ENCODE assay signal across 15 cellular contexts in the genomic region with DNA sequence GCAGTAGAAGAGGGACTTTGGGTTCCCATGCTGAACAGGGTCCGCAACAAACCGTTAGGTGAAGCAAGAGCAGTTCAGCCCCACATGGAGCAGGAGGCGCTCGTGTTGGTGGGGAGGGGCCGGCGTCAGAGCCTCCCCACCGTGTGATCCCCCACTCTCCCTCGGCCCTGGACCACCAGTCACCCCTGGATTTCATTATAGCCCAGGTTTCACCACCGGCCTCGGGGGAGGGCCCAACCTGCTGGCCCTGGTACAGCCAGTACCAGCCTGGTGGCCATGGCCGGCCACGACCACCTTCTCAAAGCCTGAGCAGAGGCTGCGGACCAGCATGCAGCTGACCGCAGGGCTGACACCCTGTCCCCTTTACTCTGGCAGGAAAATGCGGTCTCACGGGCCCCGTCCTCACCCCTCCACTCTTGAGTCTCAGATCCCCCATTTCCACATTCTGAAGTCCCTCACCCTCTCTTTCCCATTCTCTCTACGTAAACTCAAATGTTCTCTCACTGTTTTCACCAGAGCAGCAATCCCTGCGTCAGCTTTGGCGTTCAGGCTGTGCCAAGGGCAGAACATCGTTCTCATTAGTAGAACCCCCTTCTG. TPM values are rescaled to one million over a fixed set of nuclear protein-coding genes. Genes with fewer than 3 reads are reported as not detected.
"Had no signal": no experiment of that assay in that cellular context is flagged by ENCODE, and none has a peak within 500 bp of the region (broad histone marks: within the 10 kb centered on the region; RNA-seq: fewer than 3 reads in every experiment).

No MANE protein-coding gene starts in this region.

- DNase-seq: activated B cell treated with CpG ODN at 0.5 μM for 24 hours; activated effector memory CD4-positive, alpha-beta T cell treated with anti-CD3 and anti-CD28 coated beads, Interleukin-2, amount 50 U/mL, for 16 hours; activated T-cell treated with anti-CD3 and anti-CD28 coated beads, Interleukin-2, amount 50 U/mL, for 1 hour; amniotic stem cell; hypothalamus; lower lobe of right lung; natural killer cell; occipital lobe; stimulated activated CD4-positive, alpha-beta T cell treated with anti-CD3 and anti-CD28 coated beads, Interleukin-4, amount 100 ng/mL, for 4 hours had no signal

- H3K9me3 Mint-ChIP-seq: natural killer cell had no signal

- ATAC-seq: activated naive CD4-positive, alpha-beta T cell treated with anti-CD3 and anti-CD28 coated beads, Interleukin-2, amount 50 U/mL, for 72 hours; lower lobe of right lung; natural killer cell had no signal

- H3K4me1 Mint-ChIP-seq: activated B cell treated with CpG ODN at 0.5 μM for 24 hours had no signal

- H3K36me3 Mint-ChIP-seq: brain, natural killer cell had no signal

- H3K27ac ChIP-seq: dorsolateral prefrontal cortex, lower lobe of right lung, SK-N-MC, tibial artery had no signal

- H3K27ac Mint-ChIP-seq: activated B cell treated with CpG ODN at 0.5 μM for 24 hours; activated naive CD4-positive, alpha-beta T cell treated with anti-CD3 and anti-CD28 coated beads, Interleukin-2, amount 50 U/mL, for 72 hours; natural killer cell had no signal

- H3K4me3 Mint-ChIP-seq: activated B cell treated with CpG ODN at 0.5 μM for 24 hours, brain, natural killer cell had no signal

- H3K4me3 ChIP-seq: dorsolateral prefrontal cortex, lower lobe of right lung, SK-N-MC, tibial artery had no signal

RNA-seq across cellular contexts. Expression of gene MLPH, which starts 8.6 kb away (rescaled TPM):
- total RNA-seq: activated B cell treated with CpG ODN at 0.5 μM for 24 hours; activated naive CD4-positive, alpha-beta T cell treated with anti-CD3 and anti-CD28 coated beads, Interleukin-2, amount 50 U/mL, for 72 hours; natural killer cell; T-helper 1 cell treated with Interleukin-12 subunit alpha and Interleukin-12 subunit beta and Interleukin-4 antibody, amounts not matched to agents 30 ng/mL and 1 ng/mL, for 36 hours had no signal
